8 cellular contexts compared by ENCODE assay signal in genomic region chr17:49315551-49315951, GRCh38. TPM values are rescaled to one million over a fixed set of nuclear protein-coding genes. Genes with fewer than 3 reads are reported as not detected.
DNase-seq lines count a peak whose midpoint lies in the region; TF ChIP-seq lines count a peak whose summit lies in the region.

No MANE protein-coding gene starts in this region.

- peak overlapping the region; percentile 75 for H3K27ac ChIP-seq in substantia nigra (ENCODE audit: low read depth, low read length, poor library complexity, severe bottlenecking)

- H3K4me3 ChIP-seq in fibroblast of villous mesenchyme (ENCODE audit: low read depth, low read length), result no peak overlapping the region

- in situ Hi-C loops in GM13977 (cut with MboI; ENCODE audit: low pct_unique_long_range_greater_than_20kb, low sequenced_read_pairs, unreplicated experiment), result loop anchor here (5.0 to 10.0 kb wide), 2 partner anchors 69 to 87 kb away; no protein-coding TSS in a partner anchor

- TF ChIP-seq CTCF in GM13977 (IDR thresholded peaks at IDR 0.05; ENCODE audit: extremely low read depth, insufficient read depth, missing control alignments) (peak; percentile 71), LNCAP (IDR thresholded peaks at IDR 0.05) (peak; percentile 85), fibroblast of villous mesenchyme (IDR thresholded peaks at IDR 0.05; ENCODE audit: insufficient read depth, low read depth, low read length) (peak; percentile 76)

- DNase-seq in 8988T (peak; percentile 52), GM13977 (ENCODE audit: low spot score) (peak; percentile 77), SHP77 treated with DMSO at 0.1 percent for 48 hours (lab: John Stamatoyannopoulos, UW) (peak; percentile 77), fibroblast of villous mesenchyme (ENCODE audit: low read depth) (peak; percentile 84), non-pigmented ciliary epithelial cell (ENCODE audit: low read depth) (peak; percentile 60), substantia nigra (lab: John Stamatoyannopoulos, UW) (peak in 47 of 49 donors; percentile 7 to 91 (median 64))
- DNase-seq in activated effector memory CD4-positive, alpha-beta T cell treated with Interleukin-2 at 50 U/mL for 16 hours, result peak; percentile 69

RNA-seq across cellular contexts. Expression of gene ZNF652, which starts 46.5 kb away (rescaled TPM):
- 20.6 and 24.6 TPM in 2 replicates for total RNA-seq in fibroblast of villous mesenchyme
